In the genomic region with DNA sequence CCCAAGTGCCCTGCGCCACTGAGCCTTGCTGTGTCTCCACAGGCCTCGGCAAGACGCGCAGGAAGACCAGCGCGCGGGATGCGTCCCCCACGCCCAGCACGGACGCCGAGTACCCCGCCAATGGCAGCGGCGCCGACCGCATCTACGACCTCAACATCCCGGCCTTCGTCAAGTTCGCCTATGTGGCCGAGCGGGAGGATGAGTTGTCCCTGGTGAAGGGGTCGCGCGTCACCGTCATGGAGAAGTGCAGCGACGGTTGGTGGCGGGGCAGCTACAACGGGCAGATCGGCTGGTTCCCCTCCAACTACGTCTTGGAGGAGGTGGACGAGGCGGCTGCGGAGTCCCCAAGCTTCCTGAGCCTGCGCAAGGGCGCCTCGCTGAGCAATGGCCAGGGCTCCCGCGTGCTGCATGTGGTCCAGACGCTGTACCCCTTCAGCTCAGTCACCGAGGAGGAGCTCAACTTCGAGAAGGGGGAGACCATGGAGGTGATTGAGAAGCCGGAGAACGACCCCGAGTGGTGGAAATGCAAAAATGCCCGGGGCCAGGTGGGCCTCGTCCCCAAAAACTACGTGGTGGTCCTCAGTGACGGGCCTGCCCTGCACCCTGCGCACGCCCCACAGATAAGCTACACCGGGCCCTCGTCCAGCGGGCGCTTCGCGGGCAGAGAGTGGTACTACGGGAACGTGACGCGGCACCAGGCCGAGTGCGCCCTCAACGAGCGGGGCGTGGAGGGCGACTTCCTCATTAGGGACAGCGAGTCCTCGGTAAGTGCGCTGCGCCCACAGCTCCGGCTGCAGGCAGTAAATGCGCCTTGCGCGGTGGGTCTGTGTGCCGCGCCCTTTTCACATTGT, we compare ENCODE assay signal across 16 cellular contexts.
"Had no signal": no experiment of that assay in that cellular context is flagged by ENCODE, and none has a peak within 500 bp of the region (broad histone marks: within the 10 kb centered on the region; RNA-seq: fewer than 3 reads in every experiment).

No MANE protein-coding gene starts in this region.

- ATAC-seq: activated CD8-positive, alpha-beta T cell treated with anti-CD3 and anti-CD28 coated beads for 36 hours; left cardiac atrium; lower lobe of right lung had no signal

- H3K4me1 ChIP-seq: breast epithelium had no signal

- DNase-seq: activated CD4-positive, alpha-beta T cell treated with anti-CD3 and anti-CD28 coated beads for 4 hours; activated CD8-positive, alpha-beta memory T cell treated with anti-CD3 and anti-CD28 coated beads, Interleukin-2, amount 50 U/mL, for 4 hours; activated CD8-positive, alpha-beta T cell treated with anti-CD3 and anti-CD28 coated beads for 36 hours; activated naive CD8-positive, alpha-beta T cell treated with anti-CD3 and anti-CD28 coated beads, Interleukin-2, amount 10 ng/mL, durations not matched to agents 7 days and 5 days; aorta; dorsolateral prefrontal cortex; foreskin melanocyte; left cardiac atrium; lower lobe of right lung; naive B cell had no signal

- H3K9me3 Mint-ChIP-seq: activated CD8-positive, alpha-beta T cell treated with anti-CD3 and anti-CD28 coated beads for 36 hours; activated T-helper 1 cell treated with anti-CD3 and anti-CD28 coated beads, Interleukin-12 subunit alpha, Interleukin-12 subunit beta, Interleukin-2, Interleukin-4 antibody, amounts not matched to agents 30 ng/mL and 10 ng/mL and 1 ng/mL, durations not matched to agents 14 hours and 24 hours and 36 hours had no signal

- H3K27ac Mint-ChIP-seq: activated naive CD8-positive, alpha-beta T cell treated with anti-CD3 and anti-CD28 coated beads, Interleukin-2, amount 10 ng/mL, durations not matched to agents 7 days and 5 days had no signal

- H3K4me3 Mint-ChIP-seq: activated CD8-positive, alpha-beta T cell treated with anti-CD3 and anti-CD28 coated beads for 36 hours; activated naive CD8-positive, alpha-beta T cell treated with anti-CD3 and anti-CD28 coated beads, Interleukin-2, amount 10 ng/mL, durations not matched to agents 7 days and 5 days; activated T-helper 1 cell treated with anti-CD3 and anti-CD28 coated beads, Interleukin-12 subunit alpha, Interleukin-12 subunit beta, Interleukin-2, Interleukin-4 antibody, amounts not matched to agents 30 ng/mL and 10 ng/mL and 1 ng/mL, durations not matched to agents 14 hours and 24 hours and 36 hours had no signal

- H3K4me3 ChIP-seq: breast epithelium, dorsolateral prefrontal cortex, lower lobe of right lung, right atrium auricular region, skin epidermis, upper lobe of left lung had no signal

- H3K27me3 Mint-ChIP-seq: activated CD8-positive, alpha-beta T cell treated with anti-CD3 and anti-CD28 coated beads for 36 hours; activated naive CD8-positive, alpha-beta T cell treated with anti-CD3 and anti-CD28 coated beads, Interleukin-2, amount 10 ng/mL, durations not matched to agents 7 days and 5 days; naive B cell had no signal

- H3K9me3 ChIP-seq: breast epithelium, right atrium auricular region, upper lobe of left lung had no signal

- H3K27ac ChIP-seq: breast epithelium, lower lobe of right lung, right atrium auricular region, skin epidermis, upper lobe of left lung, VCaP had no signal

- H3K27me3 ChIP-seq: breast epithelium, dorsolateral prefrontal cortex, right atrium auricular region, upper lobe of left lung had no signal
